In genomic region chr13:113625965-113626661, GRCh38 we compare ENCODE assay signal across 1 cellular context.
TF ChIP-seq lines count a peak whose summit lies in the region.

No MANE protein-coding gene starts in this region.

TF ChIP-seq in GM23338, 12 proteins besides CTCF, POLR2A, EP300 and RAD21 (continued from another document):
- TF ChIP-seq REST (IDR thresholded peaks at IDR 0.05; ENCODE audit: unreplicated experiment) (no peak), ETS1 (IDR thresholded peaks at IDR 0.05) (no peak), ZNF114 (CRISPR knock-in tag; IDR thresholded peaks at IDR 0.05) (no peak), CREB1 (CRISPR knock-in tag; IDR thresholded peaks at IDR 0.05; ENCODE audit: low read depth) (no peak)
TF ChIP-seq in GM23338: peak in this region for 0.
